Comparison of ENCODE assay signal across 8 cellular contexts in genomic region chr7:73725703-73726466, GRCh38. TPM values are rescaled to one million over a fixed set of nuclear protein-coding genes. Genes with fewer than 3 reads are reported as not detected.
DNase-seq lines count a peak whose midpoint lies in the region; ATAC-seq and TF ChIP-seq lines count a peak whose summit lies in the region.

No MANE protein-coding gene starts in this region.

- 3% methylated on average over 6 of the region's 8 CpGs; no CpG with 5 or more reads in 1 of the 2 experiments for WGBS in IMR-90 (ENCODE audit: extremely low coverage in 2 of 2, insufficient read length in 1 of 2), 2 experiments

- H3K27me3 ChIP-seq in CD8-positive, alpha-beta T cell (ENCODE audit: insufficient read depth, low read length) = no peaks in the 10 kb centered on the region
- no peaks in the 10 kb centered on the region for H3K27me3 ChIP-seq in IMR-90 (ENCODE audit: control insufficient read depth, insufficient read depth, low read length)
- no peaks in the 10 kb centered on the region for H3K27me3 ChIP-seq in naive thymus-derived CD4-positive, alpha-beta T cell (ENCODE audit: control insufficient read depth in 2 of 2, insufficient read depth in 2 of 2, low read length in 2 of 2)

- H3K18ac ChIP-seq in IMR-90 (ENCODE audit: low read depth, low read length) = no peak overlapping the region

- peak; percentile 96 for TF ChIP-seq RAD21 in IMR-90 (IDR thresholded peaks at IDR 0.05; ENCODE audit: low read length)

- CTCF ChIA-PET in CD8-positive, alpha-beta T cell (lab: Charles Lee) = interaction anchor here (0.6 to 8.4 kb wide), 42 partner anchors 9 to 240 kb away, joined by 3 to 145 read pairs (median 4); partner anchors contain the start of genes ABHD11, BUD23, DNAJC30 and TBL2
- CTCF ChIA-PET in IMR-90 (lab: Yijun Ruan, JAX) = interaction anchor here (0.5 to 1.6 kb wide), 13 partner anchors 12 to 173 kb away, joined by 3 to 9 read pairs (median 4); partner anchors contain the start of genes ABHD11 and MLXIPL
- CTCF ChIA-PET in naive thymus-derived CD4-positive, alpha-beta T cell (lab: Charles Lee) = interaction anchor here (0.6 to 4.5 kb wide), 8 partner anchors 11 to 158 kb away, joined by 3 to 28 read pairs (median 3); partner anchors contain the start of gene ABHD11

- H3K9me3 Mint-ChIP-seq in CD8-positive, alpha-beta T cell = no peaks in the 10 kb centered on the region
- H3K9me3 Mint-ChIP-seq in naive thymus-derived CD4-positive, alpha-beta T cell = no peaks in the 10 kb centered on the region
- H3K9me3 Mint-ChIP-seq in stimulated activated memory B cell treated with anti-CD40 and anti-IgM and Interleukin-4, amounts not matched to agents 10 μg/mL and 1 μg/mL and 100 μg/mL, for 72 hours = no peaks in the 10 kb centered on the region

- BruUV-seq in IMR-90 (replicated peaks; lab: Mats Ljungman, UMichigan) = no TSS peak

- no peak overlapping the region for H3K23ac ChIP-seq in IMR-90 (ENCODE audit: low read depth, low read length)

- H3K36me3 Mint-ChIP-seq in CD8-positive, alpha-beta T cell = no peaks in the 10 kb centered on the region
- H3K36me3 Mint-ChIP-seq in naive thymus-derived CD4-positive, alpha-beta T cell = no peaks in the 10 kb centered on the region
- no peaks in the 10 kb centered on the region for H3K36me3 Mint-ChIP-seq in stimulated activated memory B cell treated with anti-CD40 and anti-IgM and Interleukin-4, amounts not matched to agents 10 μg/mL and 1 μg/mL and 100 μg/mL, for 72 hours

- no peak overlapping the region for H3K14ac ChIP-seq in IMR-90 (replicated peaks; ENCODE audit: low read depth, low read length)

- intact Hi-C loops in CD8-positive, alpha-beta T cell (cut with DNase I, micrococcal nuclease) = loop anchor here (1.0 kb wide), 3 partner anchors 78 to 119 kb away; no protein-coding TSS in a partner anchor
- intact Hi-C loops in IMR-90 (cut with micrococcal nuclease) = loop anchor here (1.0 kb wide), 2 partner anchors 97 to 119 kb away; no protein-coding TSS in a partner anchor
- intact Hi-C loops in naive thymus-derived CD4-positive, alpha-beta T cell (cut with micrococcal nuclease) = loop anchor here (1.0 to 2.0 kb wide), 5 partner anchors 8 to 401 kb away; no protein-coding TSS in a partner anchor

- H3K27ac Mint-ChIP-seq in CD8-positive, alpha-beta T cell = no peak overlapping the region
- no peak overlapping the region for H3K27ac Mint-ChIP-seq in naive thymus-derived CD4-positive, alpha-beta T cell
- H3K27ac Mint-ChIP-seq in stimulated activated memory B cell treated with anti-CD40 and anti-IgM and Interleukin-4, amounts not matched to agents 10 μg/mL and 1 μg/mL and 100 μg/mL, for 72 hours = no peak overlapping the region

- H3K79me1 ChIP-seq in IMR-90 (ENCODE audit: low read depth in 1 of 2, low read length in 2 of 2) = no peaks in the 10 kb centered on the region

- H3K4ac ChIP-seq in IMR-90 (ENCODE audit: low read depth, low read length) = no peak overlapping the region

- no peak overlapping the region for H2AK9ac ChIP-seq in IMR-90 (replicated peaks; ENCODE audit: low read depth, low read length, poor library complexity)

- peak; percentile 89 for TF ChIP-seq CTCF in CD8-positive, alpha-beta T cell (IDR thresholded peaks at IDR 0.05)
- peak; percentile 96 for TF ChIP-seq CTCF in IMR-90 (conservative IDR thresholded peaks at IDR 0.05; ENCODE audit: low read depth, low read length)

- H3K9me3 ChIP-seq in CD8-positive, alpha-beta T cell (ENCODE audit: low read length) = no peaks in the 10 kb centered on the region
- no peaks in the 10 kb centered on the region for H3K9me3 ChIP-seq in IMR-90 (ENCODE audit: control insufficient read depth, insufficient read depth, low read length)
- no peaks in the 10 kb centered on the region for H3K9me3 ChIP-seq in naive thymus-derived CD4-positive, alpha-beta T cell (ENCODE audit: control insufficient read depth in 2 of 3, low read length in 3 of 3)

- no peak overlapping the region for H2BK15ac ChIP-seq in IMR-90 (ENCODE audit: low read depth, low read length)

- no peak overlapping the region for H4K5ac ChIP-seq in IMR-90 (ENCODE audit: low read depth, low read length)

- H4K20me1 ChIP-seq in IMR-90 (ENCODE audit: insufficient read depth, low read length) = no peaks in the 10 kb centered on the region

- peak overlapping the region; percentile 66 for H2BK5ac ChIP-seq in IMR-90 (ENCODE audit: low read depth, low read length, poor library complexity, severe bottlenecking)

- in situ Hi-C loops in IMR-90 (cut with MboI; ENCODE audit: low sequenced_read_pairs) = no loop called here

- no peaks in the 10 kb centered on the region for H3K9me1 ChIP-seq in IMR-90 (ENCODE audit: insufficient read depth, low read length)

- peak; percentile 84 to 98 (median 95) for DNase-seq in CD8-positive, alpha-beta T cell
- DNase-seq in IMR-90 (peak; percentile 53), OCI-M2 (lab: John Stamatoyannopoulos, UW; ENCODE audit: unreplicated experiment) (peak; percentile 40), activated T-cell treated with anti-CD3 and anti-CD28 coated beads for 24 hours (ENCODE audit: low read depth) (peak; percentile 84), erythroblast (lab: John Stamatoyannopoulos, UW) (peak; percentile 66 to 86)
- peak; percentile 72 to 96 (median 86) for DNase-seq in naive thymus-derived CD4-positive, alpha-beta T cell

- no peak overlapping the region for H2BK120ac ChIP-seq in IMR-90 (ENCODE audit: low read depth, low read length)

- H3K9ac ChIP-seq in IMR-90 (ENCODE audit: low read depth, low read length) = no peak overlapping the region

- H3K27me3 Mint-ChIP-seq in CD8-positive, alpha-beta T cell (ENCODE audit: low read depth) = peaks cover 11% of the 10 kb centered on the region
- H3K27me3 Mint-ChIP-seq in naive thymus-derived CD4-positive, alpha-beta T cell = peaks cover 0 to 26% (median 9%) of the 10 kb centered on the region in 5 donors
- peaks cover 24% of the 10 kb centered on the region for H3K27me3 Mint-ChIP-seq in stimulated activated memory B cell treated with anti-CD40 and anti-IgM and Interleukin-4, amounts not matched to agents 10 μg/mL and 1 μg/mL and 100 μg/mL, for 72 hours

- H3K4me1 ChIP-seq in CD8-positive, alpha-beta T cell (ENCODE audit: insufficient read depth, low read length) = no peaks in the 10 kb centered on the region
- H3K4me1 ChIP-seq in IMR-90 (ENCODE audit: control insufficient read depth, insufficient read depth, low read length) = no peaks in the 10 kb centered on the region
- H3K4me1 ChIP-seq in naive thymus-derived CD4-positive, alpha-beta T cell (ENCODE audit: control insufficient read depth in 2 of 2, insufficient read depth in 2 of 2, low read length in 2 of 2) = no peaks in the 10 kb centered on the region

- no peak overlapping the region for H4K8ac ChIP-seq in IMR-90 (ENCODE audit: low read depth in 2 of 2, low read length in 2 of 2)

- no peaks in the 10 kb centered on the region for H3K36me3 ChIP-seq in CD8-positive, alpha-beta T cell (ENCODE audit: insufficient read depth, low read length)
- no peaks in the 10 kb centered on the region for H3K36me3 ChIP-seq in IMR-90 (ENCODE audit: control insufficient read depth, insufficient read depth, low read length)
- H3K36me3 ChIP-seq in naive thymus-derived CD4-positive, alpha-beta T cell (ENCODE audit: control insufficient read depth in 2 of 3, insufficient read depth in 3 of 3, low read length in 3 of 3) = no peaks in the 10 kb centered on the region

- peak; percentile 100 for ATAC-seq in CD8-positive, alpha-beta T cell
- ATAC-seq in GM21360 (IDR thresholded peaks at IDR 0.05; ENCODE audit: unreplicated experiment) (peak; percentile 83), IMR-90 (ENCODE audit: low read depth) (peak; percentile 100)
- peak; percentile 100 for ATAC-seq in naive thymus-derived CD4-positive, alpha-beta T cell
- peak; percentile 95 for ATAC-seq in stimulated activated memory B cell treated with anti-CD40 and anti-IgM and Interleukin-4, amounts not matched to agents 10 μg/mL and 1 μg/mL and 100 μg/mL, for 72 hours

- H3K4me3 Mint-ChIP-seq in CD8-positive, alpha-beta T cell = no peak overlapping the region
- no peak overlapping the region for H3K4me3 Mint-ChIP-seq in naive thymus-derived CD4-positive, alpha-beta T cell
- no peak overlapping the region for H3K4me3 Mint-ChIP-seq in stimulated activated memory B cell treated with anti-CD40 and anti-IgM and Interleukin-4, amounts not matched to agents 10 μg/mL and 1 μg/mL and 100 μg/mL, for 72 hours

- no peaks in the 10 kb centered on the region for H3K4me1 Mint-ChIP-seq in CD8-positive, alpha-beta T cell (ENCODE audit: low read depth)
- peaks cover 0 to 2% (median 0%) of the 10 kb centered on the region in 7 donors for H3K4me1 Mint-ChIP-seq in naive thymus-derived CD4-positive, alpha-beta T cell
- H3K4me1 Mint-ChIP-seq in stimulated activated memory B cell treated with anti-CD40 and anti-IgM and Interleukin-4, amounts not matched to agents 10 μg/mL and 1 μg/mL and 100 μg/mL, for 72 hours = no peaks in the 10 kb centered on the region

- H3K4me2 ChIP-seq in IMR-90 (ENCODE audit: low read depth, low read length) = no peak overlapping the region

- peak overlapping the region; percentile 81 for H2AFZ ChIP-seq in IMR-90 (replicated peaks; ENCODE audit: low read length, poor library complexity)

- H3K4me3 ChIP-seq in CD8-positive, alpha-beta T cell (ENCODE audit: low read depth, low read length) = no peak overlapping the region
- H3K4me3 ChIP-seq in IMR-90 (ENCODE audit: insufficient read depth, low read depth, low read length) = no peak overlapping the region
- H3K4me3 ChIP-seq in naive thymus-derived CD4-positive, alpha-beta T cell (ENCODE audit: low read length) = no peak overlapping the region

- H3K27ac ChIP-seq in CD8-positive, alpha-beta T cell (ENCODE audit: low read depth, low read length) = no peak overlapping the region
- H3K27ac ChIP-seq in IMR-90 (ENCODE audit: insufficient read depth, low read length) = no peak overlapping the region
- H3K27ac ChIP-seq in naive thymus-derived CD4-positive, alpha-beta T cell (ENCODE audit: low read depth, low read length) = no peak overlapping the region

- no peak overlapping the region for H3K56ac ChIP-seq in IMR-90 (ENCODE audit: extremely low read depth, insufficient read depth, low read length)

- no peak overlapping the region for H4K91ac ChIP-seq in IMR-90 (ENCODE audit: insufficient read depth, low read depth, low read length)

- dilution Hi-C loops in IMR-90 (cut with HindIII; ENCODE audit: low sequenced_read_pairs, unreplicated experiment) = no loop called here

- no peak overlapping the region for H2BK20ac ChIP-seq in IMR-90 (ENCODE audit: low read depth, low read length)

- peak overlapping the region; percentile 65 for H2AK5ac ChIP-seq in IMR-90 (ENCODE audit: low read depth, low read length)

- POLR2A ChIA-PET in CD8-positive, alpha-beta T cell (lab: Charles Lee) = interaction anchor here (1.3 kb wide), 1 partner anchor 13 kb away, joined by 4 read pairs; the partner anchor contains the start of gene ABHD11
- POLR2A ChIA-PET in IMR-90 (lab: Charles Lee; ENCODE audit: unreplicated experiment) = no interaction called here
- POLR2A ChIA-PET in naive thymus-derived CD4-positive, alpha-beta T cell (lab: Charles Lee) = no interaction called here

- 0 out of 2 replicates have a peak, but pooled peaks have one; percentile 32 for TF ChIP-seq POLR2A in IMR-90 (IDR thresholded peaks at IDR 0.05; ENCODE audit: low read depth, low read length)
- TF ChIP-seq POLR2A in erythroblast (IDR thresholded peaks at IDR 0.05; ENCODE audit: low read length) = no peak

RNA-seq across cellular contexts. Expression of gene STX1A, which starts 6.4 kb away (rescaled TPM):
- 10 to 100 TPM; 18.2 to 20.8 TPM for total RNA-seq in CD8-positive, alpha-beta T cell
- 9.3 and 10.0 TPM in 2 replicates for total RNA-seq in IMR-90 (2012; rRNA removed)
- 22.0 and 22.6 TPM in 2 replicates for polyA plus RNA-seq in IMR-90 (2012; rRNA removed)
- 9.5 and 18.4 TPM in 2 replicates for polyA plus RNA-seq in IMR-90 (2012; cell fraction: cytosol; rRNA removed)
- 99.0 and 183 TPM in 2 replicates for polyA plus RNA-seq in IMR-90 (2012; cell fraction: nucleus; rRNA removed; ENCODE audit: low replicate concordance)
- total RNA-seq in naive thymus-derived CD4-positive, alpha-beta T cell = 10 to 100 TPM in 3 of 5 experiments, 1 to 10 TPM in 2; 9.6 to 13.4 (median 10.5) TPM
- 1 to 10 TPM; 1.2 to 3.2 TPM for polyA plus RNA-seq in naive thymus-derived CD4-positive, alpha-beta T cell

RNA-seq across cellular contexts. Expression of gene ABHD11, which starts 12.7 kb away (rescaled TPM):
- total RNA-seq in CD8-positive, alpha-beta T cell = 10 to 100 TPM; 12.2 to 12.3 TPM
- 13.4 and 14.2 TPM in 2 replicates for total RNA-seq in IMR-90 (2012; rRNA removed)
- 19.9 and 22.6 TPM in 2 replicates for polyA plus RNA-seq in IMR-90 (2012; rRNA removed)
- 16.7 and 17.6 TPM in 2 replicates for polyA plus RNA-seq in IMR-90 (2012; cell fraction: cytosol; rRNA removed)
- polyA plus RNA-seq in IMR-90 (2012; cell fraction: nucleus; rRNA removed; ENCODE audit: low replicate concordance) = 7.5 and 18.0 TPM in 2 replicates
- total RNA-seq in naive thymus-derived CD4-positive, alpha-beta T cell = 10 to 100 TPM; 12.3 to 22.7 (median 17.2) TPM
- polyA plus RNA-seq in naive thymus-derived CD4-positive, alpha-beta T cell = 10 to 100 TPM; 10.2 to 15.9 TPM

RNA-seq across cellular contexts. Expression of gene BUD23, which starts 42.5 kb away (rescaled TPM):
- total RNA-seq in CD8-positive, alpha-beta T cell = 100 to 1,000 TPM; 123 to 129 TPM
- total RNA-seq in IMR-90 (2012; rRNA removed) = 35.7 and 40.8 TPM in 2 replicates
- polyA plus RNA-seq in IMR-90 (2012; rRNA removed) = 65.2 and 72.2 TPM in 2 replicates
- 58.5 and 82.9 TPM in 2 replicates for polyA plus RNA-seq in IMR-90 (2012; cell fraction: cytosol; rRNA removed)
- polyA plus RNA-seq in IMR-90 (2012; cell fraction: nucleus; rRNA removed; ENCODE audit: low replicate concordance) = 42.2 and 57.7 TPM in 2 replicates
- total RNA-seq in naive thymus-derived CD4-positive, alpha-beta T cell = 100 to 1,000 TPM in 2 of 5 experiments, 10 to 100 TPM in 3; 50.5 to 107 (median 72.0) TPM
- polyA plus RNA-seq in naive thymus-derived CD4-positive, alpha-beta T cell = 100 to 1,000 TPM; 126 to 156 TPM

RNA-seq across cellular contexts. Expression of gene DNAJC30, which starts 42.6 kb away (rescaled TPM):
- total RNA-seq in CD8-positive, alpha-beta T cell = 10 to 100 TPM; 13.5 to 14.4 TPM
- total RNA-seq in IMR-90 (2012; rRNA removed) = 1.6 and 1.7 TPM in 2 replicates
- polyA plus RNA-seq in IMR-90 (2012; rRNA removed) = 9.0 and 10.6 TPM in 2 replicates
- polyA plus RNA-seq in IMR-90 (2012; cell fraction: cytosol; rRNA removed) = 14.3 and 19.4 TPM in 2 replicates
- 4.8 and 8.4 TPM in 2 replicates for polyA plus RNA-seq in IMR-90 (2012; cell fraction: nucleus; rRNA removed; ENCODE audit: low replicate concordance)
- total RNA-seq in naive thymus-derived CD4-positive, alpha-beta T cell = 10 to 100 TPM in 4 of 5 experiments, 1 to 10 TPM in 1; 9.5 to 22.4 (median 13.4) TPM
- 10 to 100 TPM; 11.8 to 12.9 TPM for polyA plus RNA-seq in naive thymus-derived CD4-positive, alpha-beta T cell

RNA-seq across cellular contexts. Expression of gene CLDN3, which starts 44.2 kb away (rescaled TPM):
- total RNA-seq in CD8-positive, alpha-beta T cell = not detected
- 0.18 TPM in 1 of 2 replicates, not detected in the other for total RNA-seq in IMR-90 (2012; rRNA removed)
- 0.12 and 0.16 TPM in 2 replicates for polyA plus RNA-seq in IMR-90 (2012; rRNA removed)
- 0.30 and 0.37 TPM in 2 replicates for polyA plus RNA-seq in IMR-90 (2012; cell fraction: cytosol; rRNA removed)
- polyA plus RNA-seq in IMR-90 (2012; cell fraction: nucleus; rRNA removed; ENCODE audit: low replicate concordance) = 0.12 TPM in 1 of 2 replicates, not detected in the other
- not detected for total RNA-seq in naive thymus-derived CD4-positive, alpha-beta T cell
- polyA plus RNA-seq in naive thymus-derived CD4-positive, alpha-beta T cell = not detected

Comparison
In these comparisons a context has a peak if more than half of its experiments do, and no peak if none do; other contexts are left out.
1. DNase-seq: peak in every context shown above with its lines; median percentile 95 in CD8-positive, alpha-beta T cell; 86 in naive thymus-derived CD4-positive, alpha-beta T cell; 84 in activated T-cell treated with anti-CD3 and anti-CD28 coated beads for 24 hours; 76 in erythroblast; 53 in IMR-90; 40 in OCI-M2.